1 cellular context compared by ENCODE assay signal in genomic region chr6:89035252-89036106, GRCh38.
TF ChIP-seq lines count a peak whose summit lies in the region.

No MANE protein-coding gene starts in this region.

TF ChIP-seq in K562, 482 proteins besides CTCF, POLR2A, EP300 and RAD21 (continued from another document and continues in another):
- TF ChIP-seq PRDM10 (IDR thresholded peaks at IDR 0.05; ENCODE audit: partially characterized antibody) (peak; percentile 28), SREBF2 (CRISPR knock-in tag; IDR thresholded peaks at IDR 0.05) (no peak), KAT2B (IDR thresholded peaks at IDR 0.05; ENCODE audit: low read depth, low read length) (no peak), HNRNPUL1 (IDR thresholded peaks at IDR 0.05; ENCODE audit: low read length) (no peak), RREB1 (CRISPR knock-in tag; IDR thresholded peaks at IDR 0.05) (no peak), ZBTB5 (IDR thresholded peaks at IDR 0.05) (no peak), ZNF41 (CRISPR knock-in tag; conservative IDR thresholded peaks at IDR 0.05) (no peak), THAP7 (CRISPR knock-in tag; IDR thresholded peaks at IDR 0.05) (no peak), ZSCAN32 (CRISPR knock-in tag; IDR thresholded peaks at IDR 0.05) (no peak), AFF4 (CRISPR knock-in tag; IDR thresholded peaks at IDR 0.05) (no peak), CXXC5 (CRISPR knock-in tag; IDR thresholded peaks at IDR 0.05) (peak; percentile 24; the same call in 1 of the 2 replicates), PTTG1 (tag; IDR thresholded peaks at IDR 0.05; ENCODE audit: low read depth) (no peak), TAF9B (IDR thresholded peaks at IDR 0.05; ENCODE audit: partially characterized antibody) (peak; percentile 23), TSC22D4 (tag; IDR thresholded peaks at IDR 0.05) (no peak), ZNF511 (CRISPR knock-in tag; IDR thresholded peaks at IDR 0.05) (no peak), ZNF551 (CRISPR knock-in tag; IDR thresholded peaks at IDR 0.05) (no peak), FUS (optimal IDR thresholded peaks at IDR 0.05; ENCODE audit: low read depth, low read length) (no peak), TCF15 (CRISPR knock-in tag; IDR thresholded peaks at IDR 0.05) (no peak), BMI1 (IDR thresholded peaks at IDR 0.05; ENCODE audit: low read length) (no peak), RCOR1 (IDR thresholded peaks at IDR 0.05; ENCODE audit: borderline replicate concordance in 1 of 2, low read depth in 2 of 2, low read length in 2 of 2) (0 out of 4 replicates have a peak, but pooled peaks of 1 of the 2 experiments have one; percentile 4), ZNF263 (CRISPR knock-in tag; IDR thresholded peaks at IDR 0.05; ENCODE audit: borderline replicate concordance) (no peak), REST (CRISPR knock-in tag; IDR thresholded peaks at IDR 0.05; ENCODE audit: low read depth) (no peak), FOS (IDR thresholded peaks at IDR 0.05; ENCODE audit: extremely low read depth, insufficient read length) (no peak), MLX (CRISPR knock-in tag; conservative IDR thresholded peaks at IDR 0.05) (no peak), THAP12 (CRISPR knock-in tag; IDR thresholded peaks at IDR 0.05) (no peak), RBM14 (IDR thresholded peaks at IDR 0.05; ENCODE audit: borderline replicate concordance, insufficient read depth, low read depth, low read length) (no peak), ZC3H4 (CRISPR knock-in tag; IDR thresholded peaks at IDR 0.05; ENCODE audit: borderline replicate concordance) (no peak), CHD4 (IDR thresholded peaks at IDR 0.05; ENCODE audit: insufficient read depth, insufficient replicate concordance, low read depth, low read length, poor library complexity, severe bottlenecking) (no peak)
